Comparison of ENCODE assay signal across 8 cellular contexts in the genomic region with DNA sequence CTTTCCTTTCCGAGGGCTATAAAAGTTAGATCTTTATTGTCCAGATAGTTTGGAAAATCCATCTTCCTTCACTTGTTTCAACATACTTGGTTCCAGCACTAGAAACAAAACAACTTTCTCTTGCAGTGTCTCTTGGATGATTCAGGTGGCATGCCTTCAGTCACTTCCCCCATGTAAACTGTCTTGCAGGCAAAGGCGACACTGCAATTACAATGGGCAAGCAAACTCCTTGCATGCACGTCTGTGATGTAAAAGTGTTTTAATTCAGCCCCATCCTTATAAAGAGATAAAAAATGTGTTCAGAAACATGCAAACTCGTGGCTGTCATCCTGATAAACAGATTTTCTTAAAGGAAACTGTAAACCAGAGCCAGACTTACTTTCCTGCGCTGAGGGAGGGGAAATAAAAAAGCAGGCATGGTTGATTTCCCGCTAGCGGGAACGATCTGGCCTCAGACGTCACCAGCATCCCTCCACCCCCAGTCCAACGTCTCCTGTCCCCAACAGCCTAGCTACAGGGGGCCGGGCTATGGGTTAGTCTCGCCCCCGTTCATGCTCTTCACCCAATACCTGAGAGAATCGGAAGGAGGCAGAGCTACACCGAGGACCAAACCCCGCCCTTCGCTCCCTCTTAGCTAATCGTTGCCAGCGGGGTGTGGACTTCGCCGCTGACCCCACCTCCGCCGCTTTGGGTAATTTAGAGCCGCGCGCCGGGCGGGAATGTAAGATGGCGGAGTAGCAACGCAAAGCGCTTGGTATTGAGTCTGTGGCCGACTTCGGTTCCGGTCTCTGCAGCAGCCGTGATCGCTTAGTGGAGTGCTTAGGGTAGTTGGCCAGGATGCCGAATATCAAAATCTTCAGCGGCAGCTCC. TPM values are rescaled to one million over a fixed set of nuclear protein-coding genes. Genes with fewer than 3 reads are reported as not detected.
DNase-seq lines count a peak whose midpoint lies in the region; ATAC-seq, FAIRE-seq and TF ChIP-seq lines count a peak whose summit lies in the region.

PRPS1 (plus strand) TSS at position 719 of the 870 bp plus-strand sequence; CDS start at position 838, 119 bp downstream.

- peak; percentile 100 for ATAC-seq in GM18907 (IDR thresholded peaks at IDR 0.05; ENCODE audit: unreplicated experiment)
- ATAC-seq in HG03159 (IDR thresholded peaks at IDR 0.05; ENCODE audit: unreplicated experiment) = peak; percentile 99

- DNase-seq in AG04449 (ENCODE audit: low read depth, low spot score) (peak; percentile 71), NCI-H2227 treated with DMSO at 0.1 percent for 48 hours (lab: John Stamatoyannopoulos, UW) (peak; percentile 98), bronchial epithelial cell (ENCODE audit: low read depth) (peak; percentile 87), iPS-NIHi7 (ENCODE audit: extremely low spot score) (peak; percentile 98), smooth muscle cell of the brain vasculature (ENCODE audit: low read depth, low spot score) (peak; percentile 65)

- TF ChIP-seq CTCF in AG04449 (IDR thresholded peaks at IDR 0.05; ENCODE audit: insufficient read depth, low read length, missing control alignments) = no peak
- no peak for TF ChIP-seq CTCF in WI38 (IDR thresholded peaks at IDR 0.05; ENCODE audit: low read depth, low read length)
- no peak for TF ChIP-seq CTCF in bronchial epithelial cell (IDR thresholded peaks at IDR 0.05; ENCODE audit: insufficient read depth, low read length, severe bottlenecking)

- H3K4me3 ChIP-seq in AG04449 (ENCODE audit: low read depth, low read length) (peak within 1 kb of the TSS; percentile 75), WI38 (ENCODE audit: low read depth, low read length) (peak within 1 kb of the TSS; percentile 65), bronchial epithelial cell (ENCODE audit: low read depth, low read length) (peak within 1 kb of the TSS; percentile 52)

- POLR2A ChIA-PET in AG04449 (lab: Yijun Ruan, JAX) = interaction anchor here (0.7 to 2.5 kb wide), 6 partner anchors 17 to 89 kb away, joined by 3 to 12 read pairs (median 4); no protein-coding TSS in a partner anchor

- H3K27me3 ChIP-seq in bronchial epithelial cell (ENCODE audit: control insufficient read depth, insufficient read depth, low read length) = no peaks in the 10 kb centered on the region

- CTCF ChIA-PET in AG04449 (lab: Yijun Ruan, JAX) = interaction anchor here (1.4 to 7.0 kb wide), 4 partner anchors 14 to 89 kb away, joined by 4 to 62 read pairs (median 6); no protein-coding TSS in a partner anchor

- no peak for FAIRE-seq in bronchial epithelial cell (lab: Jason Lieb, UNC)

- no peaks in the 10 kb centered on the region for H3K36me3 ChIP-seq in bronchial epithelial cell (ENCODE audit: control insufficient read depth, insufficient read depth, low read length)

RNA-seq across cellular contexts. Expression of gene PRPS1, which starts in this region (rescaled TPM):
- 11.8 and 15.0 TPM in 2 replicates for total RNA-seq in bronchial epithelial cell

Comparison
In these comparisons a context has a peak if more than half of its experiments do, and no peak if none do; other contexts are left out.
1. Peak in every context shown above with its lines: DNase-seq, ATAC-seq and H3K4me3 ChIP-seq.